Comparison of ENCODE assay signal across 8 cellular contexts in the genomic region with DNA sequence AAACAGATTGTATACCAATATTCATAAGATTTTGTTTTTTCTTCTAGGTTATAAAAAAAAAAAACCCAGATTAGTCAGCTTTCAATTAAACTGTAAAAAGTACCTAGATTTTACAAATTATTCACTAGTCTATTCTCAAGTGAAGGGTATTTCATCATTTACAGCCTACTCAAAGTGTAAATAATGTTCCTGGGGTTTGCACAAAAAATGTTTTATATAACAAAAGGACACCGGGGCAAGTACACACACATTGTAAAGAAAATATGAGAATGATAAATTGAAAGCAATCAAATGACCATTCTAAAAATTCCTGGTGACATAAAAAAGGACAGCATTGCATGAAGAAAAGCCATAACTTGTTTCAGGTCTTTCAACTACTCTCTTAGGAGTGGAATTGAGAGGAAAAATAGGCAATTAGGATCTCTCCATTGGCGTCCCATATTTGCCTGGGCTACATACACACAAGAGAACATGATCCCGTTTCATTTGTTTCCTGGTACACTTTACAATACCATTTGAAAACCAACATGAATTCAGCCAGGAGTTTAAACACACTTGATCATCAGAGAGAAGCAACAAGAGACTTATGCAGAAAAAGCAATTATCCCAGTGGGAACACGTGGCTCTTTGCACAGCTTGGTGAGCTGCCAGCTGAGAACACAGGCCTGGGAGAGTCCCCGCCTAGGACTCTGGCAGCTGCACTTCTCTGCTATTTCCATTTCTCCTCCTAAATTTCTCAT.
DNase-seq lines count a peak whose midpoint lies in the region; ATAC-seq and TF ChIP-seq lines count a peak whose summit lies in the region.

No MANE protein-coding gene starts in this region.

- ATAC-seq in left cardiac atrium (peak; percentile 75 to 81), GM21786 (IDR thresholded peaks at IDR 0.05; ENCODE audit: unreplicated experiment) (no peak)

- no peak for TF ChIP-seq RAD21 in Ishikawa (IDR thresholded peaks at IDR 0.05; ENCODE audit: low read depth)

- no peak for TF ChIP-seq CTCF in stomach (IDR thresholded peaks at IDR 0.05)
- TF ChIP-seq CTCF in GM13976 (IDR thresholded peaks at IDR 0.05; ENCODE audit: borderline replicate concordance, control extremely low read depth, extremely low read depth, insufficient read depth, missing control alignments), result no peak

- H3K4me1 ChIP-seq in stomach, result peaks cover 0 to 25% (median 4%) of the 10 kb centered on the region in 4 donors

- intact Hi-C loops in left cardiac atrium (cut with DNase I) (no loop called here), stomach (cut with DNase I; ENCODE audit: low total_unique reads) (no loop called here)

- H3K4me3 ChIP-seq in stomach, result no peak overlapping the region

- no peaks in the 10 kb centered on the region for H3K27me3 ChIP-seq in stomach

- in situ Hi-C loops in GM13976 (cut with MboI; ENCODE audit: low sequenced_read_pairs, unreplicated experiment), result no loop called here

- 16 to 29% (median 26%) methylated on average over 5 of the region's 5 CpGs for WGBS in stomach, 5 donors

- H3K36me3 ChIP-seq in stomach, result no peaks in the 10 kb centered on the region

- DNase-seq in SHP77 treated with DMSO at 0.1 percent for 48 hours (lab: John Stamatoyannopoulos, UW), result peak; percentile 94
- peak; percentile 73 for DNase-seq in left cardiac atrium
- peak; percentile 67 for DNase-seq in stomach
- no peak for DNase-seq in T1000 (lab: John Stamatoyannopoulos, UW)
- DNase-seq in stimulated activated CD4-positive, alpha-beta T cell treated with anti-CD3 and anti-CD28 coated beads, Interleukin-1b, Interleukin-23, amount 100 ng/mL, for 48 hours, result no peak
- no peak for DNase-seq in GM13976 (ENCODE audit: low spot score)

- TF ChIP-seq EP300 in Ishikawa (IDR thresholded peaks at IDR 0.05; ENCODE audit: borderline replicate concordance) (no peak), stomach (IDR thresholded peaks at IDR 0.05) (no peak)

- H3K9me3 ChIP-seq in stomach, result no peaks in the 10 kb centered on the region

- no peak for TF ChIP-seq POLR2A in stomach (IDR thresholded peaks at IDR 0.05)

- H3K27ac ChIP-seq in stomach, result no peak overlapping the region

TF ChIP-seq in Ishikawa, 13 proteins besides CTCF, POLR2A, EP300 and RAD21:
- TF ChIP-seq NFIC (IDR thresholded peaks at IDR 0.05) (no peak), TAF1 (IDR thresholded peaks at IDR 0.05; ENCODE audit: low read depth) (no peak), EGR1 (IDR thresholded peaks at IDR 0.05) (no peak), USF1 (IDR thresholded peaks at IDR 0.05) (peak; percentile 63; the same call in 1 of the 2 replicates), MAX (IDR thresholded peaks at IDR 0.05) (0 out of 2 replicates have a peak, but pooled peaks have one; percentile 32)

Comparison
In these comparisons a context has a peak if more than half of its experiments do, and no peak if none do; other contexts are left out.
1. DNase-seq: peak in SHP77 treated with DMSO at 0.1 percent for 48 hours (single experiment), left cardiac atrium (single experiment) and stomach (single experiment); none in T1000 (single experiment), stimulated activated CD4-positive, alpha-beta T cell treated with anti-CD3 and anti-CD28 coated beads, Interleukin-1b, Interleukin-23, amount 100 ng/mL, for 48 hours (single experiment) and GM13976 (single experiment).